Comparison of ENCODE assay signal across 1 cellular context in genomic region chr19:46992699-46993535, GRCh38.
TF ChIP-seq lines count a peak whose summit lies in the region.

No MANE protein-coding gene starts in this region.

TF ChIP-seq in SK-N-SH treated with all-trans-retinoic acid at 6 μM for 48 hours, 23 proteins besides CTCF, POLR2A, EP300 and RAD21 (continued from another document):
- no peak for TF ChIP-seq CREB5 (CRISPR knock-in tag; IDR thresholded peaks at IDR 0.05; ENCODE audit: low read depth)
- TF ChIP-seq SNAI2 (CRISPR knock-in tag; IDR thresholded peaks at IDR 0.05): no peak
- no peak for TF ChIP-seq PPARA (CRISPR knock-in tag; IDR thresholded peaks at IDR 0.05; ENCODE audit: borderline replicate concordance)
- no peak for TF ChIP-seq ARNTL (CRISPR knock-in tag; IDR thresholded peaks at IDR 0.05; ENCODE audit: borderline replicate concordance, low read depth)
